Comparison of ENCODE assay signal across 26 cellular contexts in genomic region chr1:206828061-206828460, GRCh38. TPM values are rescaled to one million over a fixed set of nuclear protein-coding genes. Genes with fewer than 3 reads are reported as not detected.
"Had no signal": no experiment of that assay in that cellular context is flagged by ENCODE, and none has a peak within 500 bp of the region (broad histone marks: within the 10 kb centered on the region; RNA-seq: fewer than 3 reads in every experiment).

No MANE protein-coding gene starts in this region.

- H3K4me3 ChIP-seq: dorsolateral prefrontal cortex, heart left ventricle, neural progenitor cell, ovary, right atrium auricular region, sigmoid colon, skin epidermis, uterus had no signal

- H3K4me2 ChIP-seq: neural progenitor cell had no signal

- H3K9me3 Mint-ChIP-seq: naive thymus-derived CD8-positive, alpha-beta T cell had no signal

- H3K9ac ChIP-seq: neural progenitor cell had no signal

- H3K36me3 Mint-ChIP-seq: naive thymus-derived CD8-positive, alpha-beta T cell; neural progenitor cell had no signal

- H3K4me3 Mint-ChIP-seq: neural progenitor cell had no signal

- H3K27ac ChIP-seq: dorsolateral prefrontal cortex, heart left ventricle, neural progenitor cell, ovary, right atrium auricular region, sigmoid colon, skin epidermis, uterus had no signal

- H3K27ac Mint-ChIP-seq: neural progenitor cell had no signal

- H3K27me3 ChIP-seq: heart left ventricle, neural progenitor cell, ovary, right atrium auricular region, sigmoid colon, uterus had no signal

- H3K27me3 Mint-ChIP-seq: naive thymus-derived CD8-positive, alpha-beta T cell had no signal

- DNase-seq: cortex of kidney; dorsolateral prefrontal cortex; effector CD8-positive, alpha-beta T cell; heart left ventricle; hippocampal formation; naive thymus-derived CD8-positive, alpha-beta T cell; nucleus accumbens; ovary; sigmoid colon; stimulated activated CD4-positive, alpha-beta T cell treated with anti-CD3 and anti-CD28 coated beads, Interleukin-2, amount 100 ng/mL, for 24 hours; stimulated activated CD4-positive, alpha-beta T cell treated with anti-CD3 and anti-CD28 coated beads, Interleukin-4, amount 100 ng/mL, for 4 hours; stimulated activated naive CD4-positive, alpha-beta T cell treated with Interleukin-2 at 50 U/mL for 16 hours; trophoblast cell; uterus had no signal

- H3K4me1 ChIP-seq: right atrium auricular region, uterus had no signal

- H3K36me3 ChIP-seq: heart left ventricle, neural progenitor cell, ovary, right atrium auricular region, sigmoid colon, uterus had no signal

- H3K9me3 ChIP-seq: heart left ventricle, ovary, right atrium auricular region, sigmoid colon, uterus had no signal

- ATAC-seq: heart left ventricle had no signal

RNA-seq across cellular contexts. Expression of gene IL20, which starts 37.4 kb away (rescaled TPM):
- total RNA-seq: dorsolateral prefrontal cortex; fibroblast of lung; frontal cortex; glomerular endothelial cell; heart left ventricle; kidney epithelial cell; lung microvascular endothelial cell; mesenteric fat pad; mononuclear cell; naive thymus-derived CD8-positive, alpha-beta T cell; posterior vena cava; sigmoid colon had no signal
- polyA plus RNA-seq: fibroblast of lung; heart left ventricle; liver; naive thymus-derived CD8-positive, alpha-beta T cell; sigmoid colon had no signal

RNA-seq across cellular contexts. Expression of gene IL10, which starts 55.8 kb away (rescaled TPM):
- total RNA-seq: fibroblast of lung; glomerular endothelial cell; kidney epithelial cell; lung microvascular endothelial cell; naive thymus-derived CD8-positive, alpha-beta T cell had no signal
- polyA plus RNA-seq: fibroblast of lung; naive thymus-derived CD8-positive, alpha-beta T cell had no signal

RNA-seq across cellular contexts. Expression of gene IL19, which starts 57.5 kb away (rescaled TPM):
- total RNA-seq: dorsolateral prefrontal cortex; fibroblast of lung; frontal cortex; glomerular endothelial cell; heart left ventricle; kidney epithelial cell; liver; lung microvascular endothelial cell; mesenteric fat pad; naive thymus-derived CD8-positive, alpha-beta T cell; ovary; posterior vena cava; right atrium auricular region; sigmoid colon had no signal
- polyA plus RNA-seq: fibroblast of lung; heart left ventricle; liver; naive thymus-derived CD8-positive, alpha-beta T cell; ovary had no signal
